8 cellular contexts compared by ENCODE assay signal in the genomic region with DNA sequence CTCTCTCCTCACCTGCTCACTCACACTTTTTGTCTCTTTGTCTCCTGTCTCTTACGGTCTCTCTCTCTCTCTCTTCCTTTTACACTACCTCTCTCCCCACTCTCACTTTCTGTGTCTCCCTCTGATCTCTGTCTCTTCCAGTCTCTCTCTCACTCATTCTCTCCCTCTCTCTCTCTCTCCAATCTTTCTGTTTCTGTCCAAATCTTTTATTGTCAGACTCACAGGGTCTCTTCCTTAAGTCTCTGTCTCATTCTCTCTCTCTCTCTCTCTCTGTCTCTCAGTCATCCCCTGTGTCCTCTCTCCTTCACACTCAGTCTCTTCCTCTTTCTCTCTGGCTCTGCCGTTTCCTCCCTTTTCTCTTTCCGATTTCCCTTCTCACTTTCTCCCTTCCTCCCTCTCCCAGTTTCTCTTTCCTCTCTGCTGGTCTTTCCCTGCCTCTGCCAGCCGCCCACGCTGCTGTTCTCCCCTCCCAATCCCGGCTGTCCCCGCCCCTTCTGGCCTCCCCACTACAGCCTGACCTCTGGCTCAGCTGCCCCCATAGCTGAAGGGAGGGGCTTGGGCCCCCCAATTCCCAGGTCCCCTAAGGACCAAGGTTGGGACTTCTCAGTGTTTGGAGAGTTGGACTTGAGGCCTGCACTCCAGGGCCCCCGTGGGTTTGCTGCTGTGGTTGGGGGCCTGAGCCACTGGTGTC. TPM values are rescaled to one million over a fixed set of nuclear protein-coding genes. Genes with fewer than 3 reads are reported as not detected.
A peak's percentile ranks its signal among the peaks of the same experiment; 100 is the strongest.
DNase-seq lines count a peak whose midpoint lies in the region; ATAC-seq and TF ChIP-seq lines count a peak whose summit lies in the region.

A gene with protein sequence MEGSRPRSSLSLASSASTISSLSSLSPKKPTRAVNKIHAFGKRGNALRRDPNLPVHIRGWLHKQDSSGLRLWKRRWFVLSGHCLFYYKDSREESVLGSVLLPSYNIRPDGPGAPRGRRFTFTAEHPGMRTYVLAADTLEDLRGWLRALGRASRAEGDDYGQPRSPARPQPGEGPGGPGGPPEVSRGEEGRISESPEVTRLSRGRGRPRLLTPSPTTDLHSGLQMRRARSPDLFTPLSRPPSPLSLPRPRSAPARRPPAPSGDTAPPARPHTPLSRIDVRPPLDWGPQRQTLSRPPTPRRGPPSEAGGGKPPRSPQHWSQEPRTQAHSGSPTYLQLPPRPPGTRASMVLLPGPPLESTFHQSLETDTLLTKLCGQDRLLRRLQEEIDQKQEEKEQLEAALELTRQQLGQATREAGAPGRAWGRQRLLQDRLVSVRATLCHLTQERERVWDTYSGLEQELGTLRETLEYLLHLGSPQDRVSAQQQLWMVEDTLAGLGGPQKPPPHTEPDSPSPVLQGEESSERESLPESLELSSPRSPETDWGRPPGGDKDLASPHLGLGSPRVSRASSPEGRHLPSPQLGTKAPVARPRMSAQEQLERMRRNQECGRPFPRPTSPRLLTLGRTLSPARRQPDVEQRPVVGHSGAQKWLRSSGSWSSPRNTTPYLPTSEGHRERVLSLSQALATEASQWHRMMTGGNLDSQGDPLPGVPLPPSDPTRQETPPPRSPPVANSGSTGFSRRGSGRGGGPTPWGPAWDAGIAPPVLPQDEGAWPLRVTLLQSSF (minus strand): TSS at position 422 of the 691 bp plus-strand sequence. CDS start 997 bp downstream, outside the sequence.

- intact Hi-C loops in spleen (cut with DNase I; ENCODE audit: low total_unique reads): no loop called here

- H3K4me3 ChIP-seq in iPS-18c (ENCODE audit: insufficient read depth, low read depth, low read length) (peak within 1 kb of the TSS; percentile 31), spleen (peak within 1 kb of the TSS in 4 of 8 donors; percentile 13 to 49 (median 22))

- no peak for ATAC-seq in GM18505 (IDR thresholded peaks at IDR 0.05; ENCODE audit: unreplicated experiment)
- ATAC-seq in HG02885 (IDR thresholded peaks at IDR 0.05; ENCODE audit: poor library complexity, unreplicated experiment): no peak

- no peak for TF ChIP-seq CTCF in spleen (IDR thresholded peaks at IDR 0.05 in 8 of 11, conservative IDR thresholded peaks at IDR 0.05 in 3 of 11)

- H3K27me3 ChIP-seq in spleen (replicated peaks in 1 of 7): peaks cover 0 to 15% (median 0%) of the 10 kb centered on the region in 7 donors

- H3K9me3 ChIP-seq in iPS-18c (ENCODE audit: control insufficient read depth, insufficient read depth, low read length) (no peaks in the 10 kb centered on the region), spleen (no peaks in the 10 kb centered on the region)

- DNase-seq in HK-2 (ENCODE audit: unreplicated experiment) (peak; percentile 49), amniotic epithelial cell (ENCODE audit: low read depth) (peak; percentile 37), spleen (no peak), GM19238 (ENCODE audit: insufficient read length, low spot score) (no peak), hippocampal formation (lab: John Stamatoyannopoulos, UW) (no peak)

- peaks cover 2 to 41% (median 13%) of the 10 kb centered on the region in 6 donors for H3K4me1 ChIP-seq in spleen

- peak within 1 kb of the TSS in 7 of 8 donors; percentile 59 to 76 (median 66) for H3K27ac ChIP-seq in spleen

- peaks cover 0 to 3% (median 0%) of the 10 kb centered on the region in 6 donors for H3K36me3 ChIP-seq in spleen

- no peak for TF ChIP-seq POLR2A in spleen (IDR thresholded peaks at IDR 0.05)
- TF ChIP-seq POLR2A in GM18505 (IDR thresholded peaks at IDR 0.05; ENCODE audit: borderline replicate concordance, extremely low read depth, insufficient read depth, insufficient read length): no peak

- WGBS in spleen, 5 donors: 30 to 64% (median 40%) methylated on average over 8 of the region's 8 CpGs

RNA-seq across cellular contexts. Expression of the gene that starts here (rescaled TPM):
- total RNA-seq in spleen: 10 to 100 TPM in 6 of 7 donors, 1 to 10 TPM in 1; 8.6 to 24.2 (median 16.0) TPM
- 10 to 100 TPM; 12.2 to 20.6 (median 13.8) TPM for polyA plus RNA-seq in spleen

Comparison
In these comparisons a context has a peak if more than half of its experiments do, and no peak if none do; other contexts are left out.
1. DNase-seq: peak in HK-2 (single experiment) and amniotic epithelial cell (single experiment); none in spleen (single experiment), GM19238 (single experiment) and hippocampal formation (0 of 2).